In genomic region chr6:99979953-99980352, GRCh38 we compare ENCODE assay signal across 28 cellular contexts. TPM values are rescaled to one million over a fixed set of nuclear protein-coding genes. Genes with fewer than 3 reads are reported as not detected.
A peak's percentile ranks its signal among the peaks of the same experiment; 100 is the strongest.
DNase-seq lines count a peak whose midpoint lies in the region; ATAC-seq and TF ChIP-seq lines count a peak whose summit lies in the region.
"Had no signal": no experiment of that assay in that cellular context is flagged by ENCODE, and none has a peak within 500 bp of the region (broad histone marks: within the 10 kb centered on the region; RNA-seq: fewer than 3 reads in every experiment).

No MANE protein-coding gene starts in this region.

- no peak overlapping the region for H3K4me3 Mint-ChIP-seq in naive thymus-derived CD4-positive, alpha-beta T cell
- H3K4me3 Mint-ChIP-seq: CD4-positive, CD25-positive, alpha-beta regulatory T cell; GM23338 had no signal

- POLR2A ChIA-PET in naive thymus-derived CD4-positive, alpha-beta T cell (lab: Charles Lee): no interaction called here

- CTCF ChIA-PET in naive thymus-derived CD4-positive, alpha-beta T cell (lab: Charles Lee): no interaction called here

- no peaks in the 10 kb centered on the region for H3K4me1 Mint-ChIP-seq in naive thymus-derived CD4-positive, alpha-beta T cell
- H3K4me1 Mint-ChIP-seq: CD4-positive, CD25-positive, alpha-beta regulatory T cell; GM23338 had no signal

- no peak overlapping the region for H3K27ac Mint-ChIP-seq in naive thymus-derived CD4-positive, alpha-beta T cell
- H3K27ac Mint-ChIP-seq: CD4-positive, CD25-positive, alpha-beta regulatory T cell; GM23338 had no signal

- no peaks in the 10 kb centered on the region for H3K36me3 ChIP-seq in naive thymus-derived CD4-positive, alpha-beta T cell (ENCODE audit: control insufficient read depth in 2 of 3, insufficient read depth in 3 of 3, low read length in 3 of 3)

- DNase-seq in LNCaP clone FGC (ENCODE audit: low read depth) (peak; percentile 72), NCI-H1105 treated with DMSO at 0.1 percent for 48 hours (lab: John Stamatoyannopoulos, UW) (peak; percentile 70), NCI-H345 (lab: John Stamatoyannopoulos, UW) (peak; percentile 14), NCI-H774 (lab: John Stamatoyannopoulos, UW) (peak; percentile 65), iPS-NIHi7 (ENCODE audit: extremely low spot score) (no peak), epidermal melanocyte (ENCODE audit: insufficient read length, low spot score) (no peak)
- no peak for DNase-seq in naive thymus-derived CD4-positive, alpha-beta T cell
- DNase-seq: CD4-positive, CD25-positive, alpha-beta regulatory T cell; COR-L47; DMS 273 treated with DMSO at 0.1 percent for 48 hours; GDM1; HCEC 1CT; MM.1S; NCI-H1048; NCI-H187; NCI-H524; SHP77 treated with DMSO at 0.1 percent for 48 hours; SW 1271; T-helper 2 cell had no signal

- TF ChIP-seq CTCF in LNCaP clone FGC (IDR thresholded peaks at IDR 0.05; ENCODE audit: control insufficient read depth, extremely low read depth, insufficient read depth): no peak

- no peaks in the 10 kb centered on the region for H3K27me3 ChIP-seq in naive thymus-derived CD4-positive, alpha-beta T cell (ENCODE audit: control insufficient read depth in 2 of 2, insufficient read depth in 2 of 2, low read length in 2 of 2)

- H3K4me1 ChIP-seq in naive thymus-derived CD4-positive, alpha-beta T cell (ENCODE audit: control insufficient read depth in 2 of 2, insufficient read depth in 2 of 2, low read length in 2 of 2): no peaks in the 10 kb centered on the region

- no peaks in the 10 kb centered on the region for H3K9me3 ChIP-seq in naive thymus-derived CD4-positive, alpha-beta T cell (ENCODE audit: control insufficient read depth in 2 of 3, low read length in 3 of 3)

- H3K4me3 ChIP-seq in LNCaP clone FGC (ENCODE audit: low read depth, low read length): no peak overlapping the region
- no peak overlapping the region for H3K4me3 ChIP-seq in naive thymus-derived CD4-positive, alpha-beta T cell (ENCODE audit: low read length)
- H3K4me3 ChIP-seq: GM23338, K562, SK-N-MC had no signal

- ATAC-seq in naive thymus-derived CD4-positive, alpha-beta T cell: no peak
- ATAC-seq: GM23338, HepG2, K562 had no signal

- peaks cover 0 to 5% (median 0%) of the 10 kb centered on the region in 11 donors for H3K9me3 Mint-ChIP-seq in naive thymus-derived CD4-positive, alpha-beta T cell

- intact Hi-C loops in naive thymus-derived CD4-positive, alpha-beta T cell (cut with micrococcal nuclease): no loop called here

- peaks cover 0 to 5% (median 0%) of the 10 kb centered on the region in 5 donors for H3K36me3 Mint-ChIP-seq in naive thymus-derived CD4-positive, alpha-beta T cell
- H3K36me3 Mint-ChIP-seq: CD4-positive, CD25-positive, alpha-beta regulatory T cell had no signal

- no peak overlapping the region for H3K27ac ChIP-seq in naive thymus-derived CD4-positive, alpha-beta T cell (ENCODE audit: low read depth, low read length)
- H3K27ac ChIP-seq: HL-60, RWPE1, SK-N-MC had no signal

- H3K27me3 Mint-ChIP-seq in naive thymus-derived CD4-positive, alpha-beta T cell: peaks cover 0 to 8% (median 4%) of the 10 kb centered on the region in 5 donors

RNA-seq across cellular contexts. Expression of gene MCHR2, which starts 14.1 kb away (rescaled TPM):
- not detected for total RNA-seq in naive thymus-derived CD4-positive, alpha-beta T cell
- polyA plus RNA-seq in naive thymus-derived CD4-positive, alpha-beta T cell: not detected
- total RNA-seq: CD4-positive, CD25-positive, alpha-beta regulatory T cell; GM23338; HepG2; HT-29; K562; LHCN-M2 had no signal
- polyA plus RNA-seq: BJ; CD4-positive, CD25-positive, alpha-beta regulatory T cell; GM23338; HepG2; K562 had no signal

Comparison
In these comparisons a context has a peak if more than half of its experiments do, and no peak if none do; other contexts are left out.
1. DNase-seq: peak in LNCaP clone FGC (single experiment), NCI-H1105 treated with DMSO at 0.1 percent for 48 hours (single experiment), NCI-H345 (single experiment) and NCI-H774 (single experiment); none in naive thymus-derived CD4-positive, alpha-beta T cell (0 of 9), iPS-NIHi7 (single experiment) and epidermal melanocyte (single experiment).